In the genomic region with DNA sequence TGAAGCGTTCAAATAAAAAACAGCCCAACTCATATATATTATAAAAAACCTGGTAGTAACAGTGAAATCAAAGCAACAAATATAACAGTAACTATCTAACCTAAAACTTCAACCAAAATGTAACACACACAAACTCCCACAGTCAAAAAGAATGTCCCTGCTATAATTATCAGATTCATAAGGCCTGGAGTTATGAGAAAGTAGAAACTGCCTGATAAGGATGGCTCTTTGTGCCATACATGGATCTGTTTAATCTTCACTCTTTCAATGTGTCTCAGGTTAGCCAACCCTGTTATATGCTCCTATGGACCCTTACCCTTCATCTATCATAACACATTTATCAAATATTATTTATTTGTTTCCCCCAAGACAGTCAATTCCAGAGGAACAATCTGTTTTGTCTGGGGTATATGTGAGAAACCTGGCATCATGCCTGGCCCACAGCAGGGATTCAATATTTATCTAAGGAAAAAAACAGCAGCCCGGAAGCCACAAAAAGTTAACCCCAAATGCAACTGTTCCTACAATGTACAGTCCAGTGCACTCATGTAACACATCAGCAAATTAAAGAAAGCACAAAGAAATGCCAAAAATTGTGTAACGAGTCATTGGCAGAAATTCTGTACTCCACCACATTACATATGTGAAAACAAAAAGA, we compare ENCODE assay signal across 1 cellular context.
TF ChIP-seq lines count a peak whose summit lies in the region.
"Not testable (repeated sequence)": the region's sequence is repeated elsewhere in the genome, so short reads cannot be mapped to it uniquely, and the experiment has no call there.

No MANE protein-coding gene starts in this region.

TF ChIP-seq in HepG2, 621 proteins besides CTCF, POLR2A, EP300 and RAD21 (continues in another document):
- TF ChIP-seq RARA (CRISPR knock-in tag; IDR thresholded peaks at IDR 0.05) (peak; percentile 50), MED1 (CRISPR knock-in tag; IDR thresholded peaks at IDR 0.05) (peak; percentile 65), FOXA1 (CRISPR knock-in tag; IDR thresholded peaks at IDR 0.05) (peak; percentile 55), THAP11 (CRISPR knock-in tag; IDR thresholded peaks at IDR 0.05) (0 out of 2 replicates have a peak, but pooled peaks have one; percentile 24), GATAD2A (CRISPR knock-in tag; IDR thresholded peaks at IDR 0.05) (peak; percentile 59), HMG20A (CRISPR knock-in tag; IDR thresholded peaks at IDR 0.05; ENCODE audit: borderline replicate concordance) (peak; percentile 29; the same call in 1 of the 2 replicates), SOX5 (CRISPR knock-in tag; IDR thresholded peaks at IDR 0.05; ENCODE audit: borderline replicate concordance) (peak; percentile 78; the same call in 1 of the 2 replicates), GABPB1 (CRISPR knock-in tag; IDR thresholded peaks at IDR 0.05) (peak; percentile 27; the same call in 1 of the 2 replicates), ELF3 (CRISPR knock-in tag; IDR thresholded peaks at IDR 0.05) (0 out of 2 replicates have a peak, but pooled peaks have one; percentile 32), RXRB (CRISPR knock-in tag; IDR thresholded peaks at IDR 0.05; ENCODE audit: borderline replicate concordance) (peak; percentile 53; the same call in 1 of the 2 replicates), ELF1 (CRISPR knock-in tag; IDR thresholded peaks at IDR 0.05) (peak; percentile 41; the same call in 1 of the 2 replicates), NCOA2 (CRISPR knock-in tag; IDR thresholded peaks at IDR 0.05) (peak; percentile 50), SOX6 (CRISPR knock-in tag; IDR thresholded peaks at IDR 0.05) (peak; percentile 63), NR2F6 (CRISPR knock-in tag; IDR thresholded peaks at IDR 0.05) (0 out of 2 replicates have a peak, but pooled peaks have one; percentile 35), ZNF652 (CRISPR knock-in tag; IDR thresholded peaks at IDR 0.05; ENCODE audit: borderline replicate concordance, low read depth) (peak; percentile 95), SOX13 (CRISPR knock-in tag; conservative IDR thresholded peaks at IDR 0.05 in 1 of 2, IDR thresholded peaks at IDR 0.05 in 1 of 2) (peak in 1 of 2 experiments; percentile 81; a peak in 2 of 4 replicates), FOXA3 (CRISPR knock-in tag; IDR thresholded peaks at IDR 0.05) (peak; percentile 76; the same call in 1 of the 2 replicates), BCL6 (CRISPR knock-in tag; IDR thresholded peaks at IDR 0.05) (peak; percentile 25; the same call in 1 of the 2 replicates), PPARG (CRISPR knock-in tag; conservative IDR thresholded peaks at IDR 0.05) (peak; percentile 39; the same call in 1 of the 2 replicates), FOXK1 (CRISPR knock-in tag; IDR thresholded peaks at IDR 0.05; ENCODE audit: borderline replicate concordance, low read depth) (peak; percentile 41; the same call in 1 of the 2 replicates), GATAD1 (CRISPR knock-in tag; IDR thresholded peaks at IDR 0.05) (0 out of 2 replicates have a peak, but pooled peaks have one; percentile 12), FOXP1 (CRISPR knock-in tag; IDR thresholded peaks at IDR 0.05) (peak; percentile 59; the same call in 1 of the 2 replicates), SAP130 (CRISPR knock-in tag; IDR thresholded peaks at IDR 0.05; ENCODE audit: low read depth) (peak; percentile 60), FOXO1 (CRISPR knock-in tag; IDR thresholded peaks at IDR 0.05) (peak; percentile 23; the same call in 1 of the 2 replicates), ETV5 (CRISPR knock-in tag; IDR thresholded peaks at IDR 0.05; ENCODE audit: borderline replicate concordance) (peak; percentile 74; the same call in 1 of the 2 replicates)
- TF ChIP-seq, protein P1, sequence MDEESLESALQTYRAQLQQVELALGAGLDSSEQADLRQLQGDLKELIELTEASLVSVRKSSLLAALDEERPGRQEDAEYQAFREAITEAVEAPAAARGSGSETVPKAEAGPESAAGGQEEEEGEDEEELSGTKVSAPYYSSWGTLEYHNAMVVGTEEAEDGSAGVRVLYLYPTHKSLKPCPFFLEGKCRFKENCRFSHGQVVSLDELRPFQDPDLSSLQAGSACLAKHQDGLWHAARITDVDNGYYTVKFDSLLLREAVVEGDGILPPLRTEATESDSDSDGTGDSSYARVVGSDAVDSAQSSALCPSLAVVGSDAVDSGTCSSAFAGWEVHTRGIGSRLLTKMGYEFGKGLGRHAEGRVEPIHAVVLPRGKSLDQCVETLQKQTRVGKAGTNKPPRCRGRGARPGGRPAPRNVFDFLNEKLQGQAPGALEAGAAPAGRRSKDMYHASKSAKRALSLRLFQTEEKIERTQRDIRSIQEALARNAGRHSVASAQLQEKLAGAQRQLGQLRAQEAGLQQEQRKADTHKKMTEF (CRISPR knock-in tag; IDR thresholded peaks at IDR 0.05): peak; percentile 3
- TF ChIP-seq, protein P2, sequence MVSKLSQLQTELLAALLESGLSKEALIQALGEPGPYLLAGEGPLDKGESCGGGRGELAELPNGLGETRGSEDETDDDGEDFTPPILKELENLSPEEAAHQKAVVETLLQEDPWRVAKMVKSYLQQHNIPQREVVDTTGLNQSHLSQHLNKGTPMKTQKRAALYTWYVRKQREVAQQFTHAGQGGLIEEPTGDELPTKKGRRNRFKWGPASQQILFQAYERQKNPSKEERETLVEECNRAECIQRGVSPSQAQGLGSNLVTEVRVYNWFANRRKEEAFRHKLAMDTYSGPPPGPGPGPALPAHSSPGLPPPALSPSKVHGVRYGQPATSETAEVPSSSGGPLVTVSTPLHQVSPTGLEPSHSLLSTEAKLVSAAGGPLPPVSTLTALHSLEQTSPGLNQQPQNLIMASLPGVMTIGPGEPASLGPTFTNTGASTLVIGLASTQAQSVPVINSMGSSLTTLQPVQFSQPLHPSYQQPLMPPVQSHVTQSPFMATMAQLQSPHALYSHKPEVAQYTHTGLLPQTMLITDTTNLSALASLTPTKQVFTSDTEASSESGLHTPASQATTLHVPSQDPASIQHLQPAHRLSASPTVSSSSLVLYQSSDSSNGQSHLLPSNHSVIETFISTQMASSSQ (IDR thresholded peaks at IDR 0.05; ENCODE audit: low read depth): 0 out of 2 replicates have a peak, but pooled peaks have one; percentile 41
- TF ChIP-seq, protein P2 (CRISPR knock-in tag; IDR thresholded peaks at IDR 0.05; ENCODE audit: borderline replicate concordance): not testable (repeated sequence)
- not testable (repeated sequence) for TF ChIP-seq FOXA1, SOX6, NR2F6, SOX13, FOXP1 (IDR thresholded peaks at IDR 0.05)
- TF ChIP-seq, protein P3, sequence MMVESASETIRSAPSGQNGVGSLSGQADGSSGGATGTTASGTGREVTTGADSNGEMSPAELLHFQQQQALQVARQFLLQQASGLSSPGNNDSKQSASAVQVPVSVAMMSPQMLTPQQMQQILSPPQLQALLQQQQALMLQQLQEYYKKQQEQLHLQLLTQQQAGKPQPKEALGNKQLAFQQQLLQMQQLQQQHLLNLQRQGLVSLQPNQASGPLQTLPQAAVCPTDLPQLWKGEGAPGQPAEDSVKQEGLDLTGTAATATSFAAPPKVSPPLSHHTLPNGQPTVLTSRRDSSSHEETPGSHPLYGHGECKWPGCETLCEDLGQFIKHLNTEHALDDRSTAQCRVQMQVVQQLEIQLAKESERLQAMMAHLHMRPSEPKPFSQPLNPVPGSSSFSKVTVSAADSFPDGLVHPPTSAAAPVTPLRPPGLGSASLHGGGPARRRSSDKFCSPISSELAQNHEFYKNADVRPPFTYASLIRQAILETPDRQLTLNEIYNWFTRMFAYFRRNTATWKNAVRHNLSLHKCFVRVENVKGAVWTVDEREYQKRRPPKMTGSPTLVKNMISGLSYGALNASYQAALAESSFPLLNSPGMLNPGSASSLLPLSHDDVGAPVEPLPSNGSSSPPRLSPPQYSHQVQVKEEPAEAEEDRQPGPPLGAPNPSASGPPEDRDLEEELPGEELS (CRISPR knock-in tag; IDR thresholded peaks at IDR 0.05): peak; percentile 58
- TF ChIP-seq, protein P4, sequence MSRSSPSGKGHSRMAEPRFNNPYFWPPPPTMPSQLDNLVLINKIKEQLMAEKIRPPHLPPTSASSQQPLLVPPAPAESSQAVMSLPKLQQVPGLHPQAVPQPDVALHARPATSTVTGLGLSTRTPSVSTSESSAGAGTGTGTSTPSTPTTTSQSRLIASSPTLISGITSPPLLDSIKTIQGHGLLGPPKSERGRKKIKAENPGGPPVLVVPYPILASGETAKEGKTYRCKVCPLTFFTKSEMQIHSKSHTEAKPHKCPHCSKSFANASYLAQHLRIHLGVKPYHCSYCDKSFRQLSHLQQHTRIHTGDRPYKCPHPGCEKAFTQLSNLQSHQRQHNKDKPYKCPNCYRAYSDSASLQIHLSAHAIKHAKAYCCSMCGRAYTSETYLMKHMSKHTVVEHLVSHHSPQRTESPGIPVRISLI (CRISPR knock-in tag; IDR thresholded peaks at IDR 0.05; ENCODE audit: borderline replicate concordance): peak; percentile 92
- TF ChIP-seq, protein P5, sequence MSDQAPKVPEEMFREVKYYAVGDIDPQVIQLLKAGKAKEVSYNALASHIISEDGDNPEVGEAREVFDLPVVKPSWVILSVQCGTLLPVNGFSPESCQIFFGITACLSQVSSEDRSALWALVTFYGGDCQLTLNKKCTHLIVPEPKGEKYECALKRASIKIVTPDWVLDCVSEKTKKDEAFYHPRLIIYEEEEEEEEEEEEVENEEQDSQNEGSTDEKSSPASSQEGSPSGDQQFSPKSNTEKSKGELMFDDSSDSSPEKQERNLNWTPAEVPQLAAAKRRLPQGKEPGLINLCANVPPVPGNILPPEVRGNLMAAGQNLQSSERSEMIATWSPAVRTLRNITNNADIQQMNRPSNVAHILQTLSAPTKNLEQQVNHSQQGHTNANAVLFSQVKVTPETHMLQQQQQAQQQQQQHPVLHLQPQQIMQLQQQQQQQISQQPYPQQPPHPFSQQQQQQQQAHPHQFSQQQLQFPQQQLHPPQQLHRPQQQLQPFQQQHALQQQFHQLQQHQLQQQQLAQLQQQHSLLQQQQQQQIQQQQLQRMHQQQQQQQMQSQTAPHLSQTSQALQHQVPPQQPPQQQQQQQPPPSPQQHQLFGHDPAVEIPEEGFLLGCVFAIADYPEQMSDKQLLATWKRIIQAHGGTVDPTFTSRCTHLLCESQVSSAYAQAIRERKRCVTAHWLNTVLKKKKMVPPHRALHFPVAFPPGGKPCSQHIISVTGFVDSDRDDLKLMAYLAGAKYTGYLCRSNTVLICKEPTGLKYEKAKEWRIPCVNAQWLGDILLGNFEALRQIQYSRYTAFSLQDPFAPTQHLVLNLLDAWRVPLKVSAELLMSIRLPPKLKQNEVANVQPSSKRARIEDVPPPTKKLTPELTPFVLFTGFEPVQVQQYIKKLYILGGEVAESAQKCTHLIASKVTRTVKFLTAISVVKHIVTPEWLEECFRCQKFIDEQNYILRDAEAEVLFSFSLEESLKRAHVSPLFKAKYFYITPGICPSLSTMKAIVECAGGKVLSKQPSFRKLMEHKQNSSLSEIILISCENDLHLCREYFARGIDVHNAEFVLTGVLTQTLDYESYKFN (CRISPR knock-in tag; conservative IDR thresholded peaks at IDR 0.05): peak; percentile 63
- TF ChIP-seq, protein P6, sequence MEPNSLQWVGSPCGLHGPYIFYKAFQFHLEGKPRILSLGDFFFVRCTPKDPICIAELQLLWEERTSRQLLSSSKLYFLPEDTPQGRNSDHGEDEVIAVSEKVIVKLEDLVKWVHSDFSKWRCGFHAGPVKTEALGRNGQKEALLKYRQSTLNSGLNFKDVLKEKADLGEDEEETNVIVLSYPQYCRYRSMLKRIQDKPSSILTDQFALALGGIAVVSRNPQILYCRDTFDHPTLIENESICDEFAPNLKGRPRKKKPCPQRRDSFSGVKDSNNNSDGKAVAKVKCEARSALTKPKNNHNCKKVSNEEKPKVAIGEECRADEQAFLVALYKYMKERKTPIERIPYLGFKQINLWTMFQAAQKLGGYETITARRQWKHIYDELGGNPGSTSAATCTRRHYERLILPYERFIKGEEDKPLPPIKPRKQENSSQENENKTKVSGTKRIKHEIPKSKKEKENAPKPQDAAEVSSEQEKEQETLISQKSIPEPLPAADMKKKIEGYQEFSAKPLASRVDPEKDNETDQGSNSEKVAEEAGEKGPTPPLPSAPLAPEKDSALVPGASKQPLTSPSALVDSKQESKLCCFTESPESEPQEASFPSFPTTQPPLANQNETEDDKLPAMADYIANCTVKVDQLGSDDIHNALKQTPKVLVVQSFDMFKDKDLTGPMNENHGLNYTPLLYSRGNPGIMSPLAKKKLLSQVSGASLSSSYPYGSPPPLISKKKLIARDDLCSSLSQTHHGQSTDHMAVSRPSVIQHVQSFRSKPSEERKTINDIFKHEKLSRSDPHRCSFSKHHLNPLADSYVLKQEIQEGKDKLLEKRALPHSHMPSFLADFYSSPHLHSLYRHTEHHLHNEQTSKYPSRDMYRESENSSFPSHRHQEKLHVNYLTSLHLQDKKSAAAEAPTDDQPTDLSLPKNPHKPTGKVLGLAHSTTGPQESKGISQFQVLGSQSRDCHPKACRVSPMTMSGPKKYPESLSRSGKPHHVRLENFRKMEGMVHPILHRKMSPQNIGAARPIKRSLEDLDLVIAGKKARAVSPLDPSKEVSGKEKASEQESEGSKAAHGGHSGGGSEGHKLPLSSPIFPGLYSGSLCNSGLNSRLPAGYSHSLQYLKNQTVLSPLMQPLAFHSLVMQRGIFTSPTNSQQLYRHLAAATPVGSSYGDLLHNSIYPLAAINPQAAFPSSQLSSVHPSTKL (CRISPR knock-in tag; IDR thresholded peaks at IDR 0.05): peak; percentile 76
- TF ChIP-seq, protein P7, sequence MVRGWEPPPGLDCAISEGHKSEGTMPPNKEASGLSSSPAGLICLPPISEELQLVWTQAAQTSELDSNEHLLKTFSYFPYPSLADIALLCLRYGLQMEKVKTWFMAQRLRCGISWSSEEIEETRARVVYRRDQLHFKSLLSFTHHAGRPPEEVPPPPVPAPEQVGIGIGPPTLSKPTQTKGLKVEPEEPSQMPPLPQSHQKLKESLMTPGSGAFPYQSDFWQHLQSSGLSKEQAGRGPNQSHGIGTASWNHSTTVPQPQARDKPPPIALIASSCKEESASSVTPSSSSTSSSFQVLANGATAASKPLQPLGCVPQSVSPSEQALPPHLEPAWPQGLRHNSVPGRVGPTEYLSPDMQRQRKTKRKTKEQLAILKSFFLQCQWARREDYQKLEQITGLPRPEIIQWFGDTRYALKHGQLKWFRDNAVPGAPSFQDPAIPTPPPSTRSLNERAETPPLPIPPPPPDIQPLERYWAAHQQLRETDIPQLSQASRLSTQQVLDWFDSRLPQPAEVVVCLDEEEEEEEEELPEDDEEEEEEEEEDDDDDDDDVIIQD (CRISPR knock-in tag; IDR thresholded peaks at IDR 0.05; ENCODE audit: low read depth): 0 out of 2 replicates have a peak, but pooled peaks have one; percentile 30
